ENCODE assay signal across 1 cellular context in the genomic region with DNA sequence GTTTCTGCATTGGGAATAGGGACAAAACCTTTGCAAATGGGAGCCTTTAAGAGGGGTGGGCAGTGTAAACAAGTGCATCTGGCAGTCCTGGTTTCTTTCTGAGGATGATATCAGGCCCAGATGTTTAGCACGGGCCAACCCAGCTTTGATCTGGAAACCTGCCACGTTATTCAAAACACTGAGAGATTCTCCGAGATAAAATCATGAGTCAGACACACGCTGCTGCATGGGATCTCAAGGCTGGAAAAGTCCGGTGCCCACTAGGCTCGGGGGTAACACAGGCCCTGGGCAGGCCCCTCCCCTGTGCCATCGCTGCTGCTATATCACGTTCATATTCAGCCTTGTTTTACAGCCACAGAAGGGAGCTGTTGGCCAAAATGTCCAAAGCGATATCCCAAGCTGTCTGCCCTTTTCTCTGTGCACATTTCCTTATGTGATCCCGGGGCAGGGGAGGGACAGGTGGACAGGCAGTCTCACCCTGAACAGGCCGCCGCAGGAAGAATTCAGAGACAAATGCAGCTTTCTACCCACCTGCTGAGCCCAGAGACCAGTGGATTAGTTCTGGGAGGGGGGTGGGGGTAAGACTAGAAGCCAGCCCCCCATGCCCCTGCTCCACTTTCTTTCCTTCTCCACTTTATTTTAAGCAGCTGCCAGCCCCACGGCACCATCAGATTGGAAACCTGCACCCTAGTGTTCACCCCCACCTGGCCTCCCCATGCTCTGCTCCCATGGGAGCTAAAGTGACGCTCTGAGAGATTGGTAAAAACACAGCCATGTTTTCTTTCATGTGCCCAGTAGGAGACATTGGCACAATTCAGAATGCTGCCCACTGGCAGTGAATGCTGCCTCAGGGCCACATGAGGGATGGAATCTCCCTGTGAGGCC.
TF ChIP-seq lines count a peak whose summit lies in the region.

No MANE protein-coding gene starts in this region.

TF ChIP-seq in liver, 16 proteins besides CTCF, POLR2A, EP300 and RAD21 (continued from another document):
- TF ChIP-seq TAF1 (conservative IDR thresholded peaks at IDR 0.05) = no peak
